In genomic region chr5:56909294-56910122, GRCh38 we compare ENCODE assay signal across 8 cellular contexts. TPM values are rescaled to one million over a fixed set of nuclear protein-coding genes. Genes with fewer than 3 reads are reported as not detected.
DNase-seq lines count a peak whose midpoint lies in the region; ATAC-seq and TF ChIP-seq lines count a peak whose summit lies in the region.

SETD9 (plus strand) TSS chr5:56909596; CDS start chr5:56909646, 50 bp downstream.

- POLR2A ChIA-PET in SK-N-SH (lab: Yijun Ruan, JAX) = interaction anchor here (0.8 to 2.6 kb wide), 9 partner anchors 9 to 639 kb away, joined by 3 to 14 read pairs (median 3); partner anchors contain the start of gene GPBP1

- H3K9me3 ChIP-seq in SK-N-SH (no peaks in the 10 kb centered on the region), suprapubic skin (no peaks in the 10 kb centered on the region)

- peaks cover 0 to 17% of the 10 kb centered on the region in 2 donors for H3K36me3 Mint-ChIP-seq in activated naive CD4-positive, alpha-beta T cell treated with anti-CD3 and anti-CD28 coated beads, Interleukin-2, amount 50 U/mL, for 72 hours

- peak within 1 kb of the TSS; percentile 95 to 98 for H3K27ac ChIP-seq in SK-N-SH (ENCODE audit: low read depth in 2 of 2, low read length in 1 of 2)
- peak within 1 kb of the TSS; percentile 92 for H3K27ac ChIP-seq in suprapubic skin

- TF ChIP-seq CTCF in SK-N-SH (IDR thresholded peaks at IDR 0.05) (no peak), suprapubic skin (IDR thresholded peaks at IDR 0.05) (no peak)

- peaks cover 0 to 10% of the 10 kb centered on the region in 2 experiments; a peak in 2 of 4 replicates for H3K4me1 ChIP-seq in SK-N-SH (ENCODE audit: control insufficient read depth in 1 of 2, insufficient read depth in 2 of 2, low read depth in 1 of 2, low read length in 1 of 2)
- H3K4me1 ChIP-seq in suprapubic skin = peaks cover 7% of the 10 kb centered on the region

- H3K4me2 ChIP-seq in SK-N-SH = peak within 1 kb of the TSS; percentile 93

- no peak; the same call in 1 of the 2 replicates for TF ChIP-seq RAD21 in SK-N-SH (IDR thresholded peaks at IDR 0.05; ENCODE audit: low read length)

- no peak; a peak in 1 of 4 replicates for TF ChIP-seq EP300 in SK-N-SH (IDR thresholded peaks at IDR 0.05; ENCODE audit: borderline replicate concordance in 1 of 2, low read depth in 1 of 2, low read length in 1 of 2)
- no peak for TF ChIP-seq EP300 in suprapubic skin (IDR thresholded peaks at IDR 0.05)

- H2AFZ ChIP-seq in SK-N-SH (ENCODE audit: low read depth) = peak within 1 kb of the TSS; percentile 94

- H3K36me3 ChIP-seq in SK-N-SH (replicated peaks in 1 of 2; ENCODE audit: control insufficient read depth in 1 of 2, insufficient read depth in 2 of 2, low read length in 1 of 2) = peaks cover 5 to 12% of the 10 kb centered on the region in 2 experiments
- no peaks in the 10 kb centered on the region for H3K36me3 ChIP-seq in suprapubic skin

- H3K9me2 ChIP-seq in SK-N-SH = no peaks in the 10 kb centered on the region

- ATAC-seq in HG02588 (IDR thresholded peaks at IDR 0.05; ENCODE audit: unreplicated experiment) = peak; percentile 79
- ATAC-seq in activated naive CD4-positive, alpha-beta T cell treated with anti-CD3 and anti-CD28 coated beads, Interleukin-2, amount 50 U/mL, for 72 hours = peak; percentile 81 to 86

- TF ChIP-seq POLR2A in suprapubic skin (IDR thresholded peaks at IDR 0.05) = peak in 1 of 2 donors; percentile 41

- CTCF ChIA-PET in SK-N-SH (lab: Yijun Ruan, JAX) = interaction anchor here (0.8 to 1.9 kb wide), 6 partner anchors 54 to 645 kb away, joined by 3 to 6 read pairs (median 4); no protein-coding TSS in a partner anchor

- peaks cover 4 to 5% of the 10 kb centered on the region in 2 donors for H3K9me3 Mint-ChIP-seq in activated naive CD4-positive, alpha-beta T cell treated with anti-CD3 and anti-CD28 coated beads, Interleukin-2, amount 50 U/mL, for 72 hours

- no peaks in the 10 kb centered on the region for H4K20me1 ChIP-seq in SK-N-SH (ENCODE audit: insufficient read depth)

- H3K9ac ChIP-seq in SK-N-SH = peak within 1 kb of the TSS; percentile 91

- peaks cover 3% of the 10 kb centered on the region for H3F3A ChIP-seq in SK-N-SH (replicated peaks; ENCODE audit: insufficient read depth)

- H3K79me2 ChIP-seq in SK-N-SH (ENCODE audit: insufficient read depth) = peaks cover 15% of the 10 kb centered on the region; the same call in 1 of the 2 replicates

- peak within 1 kb of the TSS; percentile 93 to 95 for H3K27ac Mint-ChIP-seq in activated naive CD4-positive, alpha-beta T cell treated with anti-CD3 and anti-CD28 coated beads, Interleukin-2, amount 50 U/mL, for 72 hours

- under 1% methylated on average over 25 of the region's 81 CpGs for WGBS in SK-N-SH (ENCODE audit: low lambda C conversion rate)
- 0% methylated on average over 15 of the region's 81 CpGs for WGBS in suprapubic skin

- H3K4me3 ChIP-seq in GM08714 (ENCODE audit: low read length) (peak within 1 kb of the TSS; percentile 97), SK-N-SH (ENCODE audit: low read depth in 2 of 2, low read length in 1 of 2) (peak within 1 kb of the TSS; percentile 77 to 82), suprapubic skin (peak within 1 kb of the TSS; percentile 73)

- peak; percentile 88 for DNase-seq in NCI-H1048 (lab: John Stamatoyannopoulos, UW)
- DNase-seq in SK-N-SH = peak; percentile 98
- peak; percentile 92 to 97 for DNase-seq in activated naive CD4-positive, alpha-beta T cell treated with anti-CD3 and anti-CD28 coated beads, Interleukin-2, amount 50 U/mL, for 72 hours (ENCODE audit: low spot score in 2 of 2)
- DNase-seq in glomerular endothelial cell (ENCODE audit: extremely low read depth, low read depth, low spot score) = peak; percentile 66
- peak; percentile 97 for DNase-seq in occipital lobe (lab: John Stamatoyannopoulos, UW)
- peak; percentile 98 to 99 for DNase-seq in suprapubic skin (ENCODE audit: low spot score in 2 of 2)

- H3K27me3 ChIP-seq in SK-N-SH (ENCODE audit: insufficient read depth) (no peaks in the 10 kb centered on the region), suprapubic skin (no peaks in the 10 kb centered on the region)

TF ChIP-seq in SK-N-SH, 30 proteins besides CTCF, POLR2A, EP300 and RAD21 (continues in another document):
- TF ChIP-seq YY1 (IDR thresholded peaks at IDR 0.05; ENCODE audit: low read depth) (peak; percentile 70), MEF2A (IDR thresholded peaks at IDR 0.05; ENCODE audit: borderline replicate concordance, low read depth) (no peak), FOXJ3 (CRISPR knock-in tag; IDR thresholded peaks at IDR 0.05) (0 out of 2 replicates have a peak, but pooled peaks have one; percentile 20), NFIC (IDR thresholded peaks at IDR 0.05; ENCODE audit: borderline replicate concordance) (no peak), PBX3 (IDR thresholded peaks at IDR 0.05) (no peak), JUND (IDR thresholded peaks at IDR 0.05) (no peak), ZBTB33 (IDR thresholded peaks at IDR 0.05; ENCODE audit: borderline replicate concordance, low read depth) (no peak), SIN3A (IDR thresholded peaks at IDR 0.05; ENCODE audit: borderline replicate concordance, low read depth, low read length) (peak; percentile 40; the same call in 1 of the 2 replicates), IRF3 (IDR thresholded peaks at IDR 0.05; ENCODE audit: low read depth, low read length) (no peak), FOXM1 (IDR thresholded peaks at IDR 0.05; ENCODE audit: low read depth) (no peak), USF1 (IDR thresholded peaks at IDR 0.05; ENCODE audit: borderline replicate concordance, low read depth) (no peak; the same call in 1 of the 2 replicates), RXRA (IDR thresholded peaks at IDR 0.05; ENCODE audit: borderline replicate concordance, low read depth) (no peak; the same call in 1 of the 2 replicates), NRF1 (IDR thresholded peaks at IDR 0.05; ENCODE audit: low read depth, low read length) (no peak)

RNA-seq across cellular contexts. Expression of gene SETD9, which starts in this region (rescaled TPM):
- 12.2 and 16.8 TPM in 2 replicates for polyA plus RNA-seq in SK-N-SH (2012; rRNA removed)
- 20.5 and 20.7 TPM in 2 replicates for polyA plus RNA-seq in SK-N-SH (2012; cell fraction: cytosol; rRNA removed)
- 2.4 and 7.7 TPM in 2 replicates for polyA plus RNA-seq in SK-N-SH (2012; cell fraction: nucleus; rRNA removed)
- total RNA-seq in activated naive CD4-positive, alpha-beta T cell treated with anti-CD3 and anti-CD28 coated beads, Interleukin-2, amount 50 U/mL, for 72 hours = 1 to 10 TPM; 4.6 to 9.4 TPM
- total RNA-seq in glomerular endothelial cell = 0.68 and 5.1 TPM in 2 replicates
- 4.7 TPM for total RNA-seq in occipital lobe
- 10 to 100 TPM in 2 of 4 donors, 1 to 10 TPM in 2; 6.3 to 14.4 (median 8.7) TPM for total RNA-seq in suprapubic skin

Comparison
In these comparisons a context has a peak if more than half of its experiments do, and no peak if none do; other contexts are left out.
1. Peak in every context shown above with its lines: DNase-seq, ATAC-seq, H3K4me3 ChIP-seq and H3K27ac ChIP-seq.